Comparison of ENCODE assay signal across 8 cellular contexts in genomic region chr15:90219421-90220141, GRCh38. TPM values are rescaled to one million over a fixed set of nuclear protein-coding genes. Genes with fewer than 3 reads are reported as not detected.
DNase-seq lines count a peak whose midpoint lies in the region; ATAC-seq and TF ChIP-seq lines count a peak whose summit lies in the region.

No MANE protein-coding gene starts in this region.

- H3K4me3 Mint-ChIP-seq in CD4-positive, CD25-positive, alpha-beta regulatory T cell, result no peak overlapping the region
- H3K4me3 Mint-ChIP-seq in activated B cell treated with CpG ODN at 0.5 μM for 24 hours, result no peak overlapping the region
- H3K4me3 Mint-ChIP-seq in mesothelial cell of epicardium, result no peak overlapping the region

- H3K36me3 Mint-ChIP-seq in CD4-positive, CD25-positive, alpha-beta regulatory T cell, result peaks cover 11% of the 10 kb centered on the region
- H3K36me3 Mint-ChIP-seq in activated B cell treated with CpG ODN at 0.5 μM for 24 hours (ENCODE audit: low read depth) (peaks cover 66% of the 10 kb centered on the region), mesothelial cell of epicardium (peaks cover 5% of the 10 kb centered on the region)

- CTCF ChIA-PET in activated B cell treated with CpG ODN at 0.5 μM for 24 hours (lab: Charles Lee), result interaction anchor here (0.6 to 9.9 kb wide), 8 partner anchors 8 to 79 kb away, joined by 3 to 130 read pairs (median 6); partner anchors contain the start of genes CIB1, GDPGP1 and SEMA4B

- intact Hi-C loops in activated B cell treated with CpG ODN at 0.5 μM for 24 hours (cut with micrococcal nuclease) (loop anchor here (1.0 kb wide), 7 partner anchors 12 to 479 kb away; partner anchors contain the start of gene NGRN), thyroid gland (cut with DNase I) (no loop called here)

- no peaks in the 10 kb centered on the region for H3K27me3 Mint-ChIP-seq in CD4-positive, CD25-positive, alpha-beta regulatory T cell
- no peaks in the 10 kb centered on the region for H3K27me3 Mint-ChIP-seq in activated B cell treated with CpG ODN at 0.5 μM for 24 hours
- no peaks in the 10 kb centered on the region for H3K27me3 Mint-ChIP-seq in mesothelial cell of epicardium (ENCODE audit: low read depth)

- H3K27ac Mint-ChIP-seq in CD4-positive, CD25-positive, alpha-beta regulatory T cell, result peak overlapping the region in 1 of 3 donors; percentile 20
- H3K27ac Mint-ChIP-seq in activated B cell treated with CpG ODN at 0.5 μM for 24 hours (peak overlapping the region; percentile 95), mesothelial cell of epicardium (no peak overlapping the region)

- H3K4me1 Mint-ChIP-seq in CD4-positive, CD25-positive, alpha-beta regulatory T cell, result peaks cover 2 to 10% (median 5%) of the 10 kb centered on the region in 4 donors
- peaks cover 64% of the 10 kb centered on the region for H3K4me1 Mint-ChIP-seq in activated B cell treated with CpG ODN at 0.5 μM for 24 hours
- H3K4me1 Mint-ChIP-seq in mesothelial cell of epicardium, result no peaks in the 10 kb centered on the region

- ATAC-seq in CD4-positive, CD25-positive, alpha-beta regulatory T cell (ENCODE audit: low read depth in 2 of 2), result peak; percentile 70 to 77
- ATAC-seq in HG03432 (IDR thresholded peaks at IDR 0.05; ENCODE audit: unreplicated experiment) (peak; percentile 49), activated B cell treated with CpG ODN at 0.5 μM for 24 hours (ENCODE audit: low read depth) (peak; percentile 77), GM21528 (IDR thresholded peaks at IDR 0.05; ENCODE audit: low FRiP score, unreplicated experiment) (no peak)

- no peak for TF ChIP-seq CTCF in activated B cell treated with CpG ODN at 0.5 μM for 24 hours (IDR thresholded peaks at IDR 0.05)
- TF ChIP-seq CTCF in choroid plexus epithelial cell (conservative IDR thresholded peaks at IDR 0.05; ENCODE audit: low read depth, low read length), result peak; percentile 70
- peak; percentile 57 for TF ChIP-seq CTCF in mesothelial cell of epicardium (IDR thresholded peaks at IDR 0.05; ENCODE audit: unreplicated experiment)
- TF ChIP-seq CTCF in thyroid gland (IDR thresholded peaks at IDR 0.05), result peak; percentile 41 to 64 (median 49)

- WGBS in thyroid gland, 2 donors, result 62 to 76% methylated on average over 16 of the region's 17 CpGs

- H3K4me1 ChIP-seq in CD4-positive, CD25-positive, alpha-beta regulatory T cell (ENCODE audit: control insufficient read depth, insufficient read depth, low read length, poor library complexity, severe bottlenecking), result no peaks in the 10 kb centered on the region
- H3K4me1 ChIP-seq in thyroid gland, result peaks cover 13 to 27% of the 10 kb centered on the region in 2 donors

- no peaks in the 10 kb centered on the region for H3K9me3 ChIP-seq in CD4-positive, CD25-positive, alpha-beta regulatory T cell (ENCODE audit: control insufficient read depth in 2 of 2, low read length in 2 of 2)
- no peaks in the 10 kb centered on the region for H3K9me3 ChIP-seq in thyroid gland

- no peaks in the 10 kb centered on the region for H3K27me3 ChIP-seq in CD4-positive, CD25-positive, alpha-beta regulatory T cell (ENCODE audit: control insufficient read depth, insufficient read depth, low read length)
- H3K27me3 ChIP-seq in thyroid gland, result no peaks in the 10 kb centered on the region

- H3K27ac ChIP-seq in CD4-positive, CD25-positive, alpha-beta regulatory T cell (ENCODE audit: insufficient read depth, low read length, poor library complexity, severe bottlenecking), result no peak overlapping the region
- peak overlapping the region in 2 of 3 donors; percentile 47 to 58 for H3K27ac ChIP-seq in thyroid gland

- DNase-seq in CD4-positive, CD25-positive, alpha-beta regulatory T cell, result peak; percentile 26 to 48 (median 39)
- DNase-seq in activated B cell treated with CpG ODN at 0.5 μM for 24 hours (peak; percentile 70), choroid plexus epithelial cell (ENCODE audit: low read depth) (no peak), mesothelial cell of epicardium (ENCODE audit: low spot score in 2 of 2, unreplicated experiment in 2 of 2) (peak in 1 of 2 experiments; percentile 61), thyroid gland (peak; percentile 42 to 46), superior temporal gyrus (ENCODE audit: extremely low spot score) (no peak)

- H3K9me3 Mint-ChIP-seq in CD4-positive, CD25-positive, alpha-beta regulatory T cell, result no peaks in the 10 kb centered on the region
- H3K9me3 Mint-ChIP-seq in activated B cell treated with CpG ODN at 0.5 μM for 24 hours (no peaks in the 10 kb centered on the region), mesothelial cell of epicardium (no peaks in the 10 kb centered on the region)

- POLR2A ChIA-PET in activated B cell treated with CpG ODN at 0.5 μM for 24 hours (lab: Charles Lee), result interaction anchor here (0.6 to 3.9 kb wide), 7 partner anchors 12 to 626 kb away, joined by 5 to 29 read pairs (median 5); partner anchors contain the start of genes CIB1, GDPGP1 and SEMA4B

- no peak overlapping the region for H3K4me3 ChIP-seq in CD4-positive, CD25-positive, alpha-beta regulatory T cell (ENCODE audit: low read depth, low read length)
- H3K4me3 ChIP-seq in choroid plexus epithelial cell (ENCODE audit: low read depth, low read length) (no peak overlapping the region), thyroid gland (replicated peaks in 1 of 3) (no peak overlapping the region)

- no peak for TF ChIP-seq POLR2A in thyroid gland (IDR thresholded peaks at IDR 0.05)

- H3K36me3 ChIP-seq in CD4-positive, CD25-positive, alpha-beta regulatory T cell (ENCODE audit: control insufficient read depth, insufficient read depth, low read length), result peaks cover 9% of the 10 kb centered on the region
- H3K36me3 ChIP-seq in thyroid gland, result peaks cover 19 to 22% of the 10 kb centered on the region in 2 donors

RNA-seq across cellular contexts. Expression of gene CIB1, which starts 14.2 kb away (rescaled TPM):
- 148 TPM for total RNA-seq in CD4-positive, CD25-positive, alpha-beta regulatory T cell
- polyA plus RNA-seq in CD4-positive, CD25-positive, alpha-beta regulatory T cell, result 100 to 1,000 TPM; 185 to 263 (median 222) TPM
- total RNA-seq in activated B cell treated with CpG ODN at 0.5 μM for 24 hours (96.6 and 105 TPM in 2 replicates), mesothelial cell of epicardium (16.9 to 18.1 TPM (median 17.6 TPM) in 3 replicates), thyroid gland (10 to 100 TPM; 24.3 to 90.0 (median 30.8) TPM)

RNA-seq across cellular contexts. Expression of gene GDPGP1, which starts 14.4 kb away (rescaled TPM):
- total RNA-seq in CD4-positive, CD25-positive, alpha-beta regulatory T cell, result 3.3 TPM
- polyA plus RNA-seq in CD4-positive, CD25-positive, alpha-beta regulatory T cell, result 1 to 10 TPM in 2 of 4 donors, under 1 TPM in 2; 0.84 to 1.6 (median 1.1) TPM
- total RNA-seq in activated B cell treated with CpG ODN at 0.5 μM for 24 hours, result 6.1 and 6.2 TPM in 2 replicates
- 8.0 to 9.2 TPM (median 8.4 TPM) in 3 replicates for total RNA-seq in mesothelial cell of epicardium
- 10 to 100 TPM in 2 of 4 donors, 1 to 10 TPM in 2; 7.1 to 28.1 (median 13.6) TPM for total RNA-seq in thyroid gland

RNA-seq across cellular contexts. Expression of gene SEMA4B, which starts 18.5 kb away (rescaled TPM):
- total RNA-seq in CD4-positive, CD25-positive, alpha-beta regulatory T cell, result 20.2 TPM
- polyA plus RNA-seq in CD4-positive, CD25-positive, alpha-beta regulatory T cell, result 1 to 10 TPM; 5.1 to 7.3 (median 6.8) TPM
- total RNA-seq in activated B cell treated with CpG ODN at 0.5 μM for 24 hours (68.1 and 85.1 TPM in 2 replicates), mesothelial cell of epicardium (32.3 to 37.7 TPM (median 35.4 TPM) in 3 replicates), thyroid gland (100 to 1,000 TPM in 1 of 4 donors, 10 to 100 TPM in 3; 49.5 to 163 (median 69.9) TPM)

RNA-seq across cellular contexts. Expression of gene TTLL13, which starts 29.8 kb away (rescaled TPM):
- 0.25 TPM for total RNA-seq in CD4-positive, CD25-positive, alpha-beta regulatory T cell
- polyA plus RNA-seq in CD4-positive, CD25-positive, alpha-beta regulatory T cell, result under 1 TPM in 3 of 4 donors, not detected in 1; 0.13 to 0.64 (median 0.18) TPM
- total RNA-seq in activated B cell treated with CpG ODN at 0.5 μM for 24 hours (0.49 and 2.2 TPM in 2 replicates), mesothelial cell of epicardium (0.33 to 0.77 TPM (median 0.47 TPM) in 3 replicates), thyroid gland (under 1 TPM in 2 of 4 donors, not detected in 2; 0.13 to 0.22 TPM)

RNA-seq across cellular contexts. Expression of gene NGRN, which starts 45.9 kb away (rescaled TPM):
- 46.6 TPM for total RNA-seq in CD4-positive, CD25-positive, alpha-beta regulatory T cell
- polyA plus RNA-seq in CD4-positive, CD25-positive, alpha-beta regulatory T cell, result 10 to 100 TPM; 39.0 to 54.1 (median 47.2) TPM
- total RNA-seq in activated B cell treated with CpG ODN at 0.5 μM for 24 hours, result 32.8 and 34.1 TPM in 2 replicates
- total RNA-seq in mesothelial cell of epicardium, result 91.9 to 93.4 TPM (median 92.8 TPM) in 3 replicates
- total RNA-seq in thyroid gland, result 100 to 1,000 TPM in 1 of 4 donors, 10 to 100 TPM in 3; 80.7 to 159 (median 96.4) TPM

Comparison
In these comparisons a context has a peak if more than half of its experiments do, and no peak if none do; other contexts are left out.
1. DNase-seq: peak in CD4-positive, CD25-positive, alpha-beta regulatory T cell (3 of 3), activated B cell treated with CpG ODN at 0.5 μM for 24 hours (single experiment) and thyroid gland (2 of 2); none in choroid plexus epithelial cell (single experiment) and superior temporal gyrus (single experiment).